ENCODE assay signal across 25 cellular contexts in genomic region chr16:8619671-8620370, GRCh38. TPM values are rescaled to one million over a fixed set of nuclear protein-coding genes. Genes with fewer than 3 reads are reported as not detected.
A peak's percentile ranks its signal among the peaks of the same experiment; 100 is the strongest.
DNase-seq lines count a peak whose midpoint lies in the region; ATAC-seq and TF ChIP-seq lines count a peak whose summit lies in the region.
"Had no signal": no experiment of that assay in that cellular context is flagged by ENCODE, and none has a peak within 500 bp of the region (broad histone marks: within the 10 kb centered on the region; RNA-seq: fewer than 3 reads in every experiment).

No MANE protein-coding gene starts in this region.

- H3K36me3 ChIP-seq in BLaER1, result peaks cover 13% of the 10 kb centered on the region
- peaks cover 3% of the 10 kb centered on the region; the same call in 1 of the 2 replicates for H3K36me3 ChIP-seq in HAP-1 (replicated peaks)
- H3K36me3 ChIP-seq: Peyer's patch had no signal

- H3K4me3 ChIP-seq in BLaER1 (peak overlapping the region; percentile 98; the same call in 1 of the 2 replicates), HAP-1 (no peak overlapping the region)
- H3K4me3 ChIP-seq: GM23338, Peyer's patch had no signal

- peak overlapping the region; percentile 93 for H3K4me2 ChIP-seq in BLaER1
- H3K4me2 ChIP-seq: GM23338 had no signal

- in situ Hi-C loops in HAP-1 (cut with MboI; ENCODE audit: low sequenced_read_pairs), result no loop called here

- peaks cover 24% of the 10 kb centered on the region for H3K36me3 Mint-ChIP-seq in Calu3 (ENCODE audit: insufficient read depth, unreplicated experiment)

- H3K27ac ChIP-seq in BLaER1 (peak overlapping the region; percentile 98), foreskin keratinocyte (peak overlapping the region; percentile 97)
- H3K27ac ChIP-seq: Peyer's patch had no signal

- peak overlapping the region; percentile 39 for H3K9ac ChIP-seq in BLaER1

- H3K4me1 ChIP-seq in BLaER1 (peaks cover 83% of the 10 kb centered on the region), HAP-1 (peaks cover 4% of the 10 kb centered on the region), foreskin keratinocyte (peaks cover 23% of the 10 kb centered on the region)

- H3K9me3 ChIP-seq in BLaER1 (no peaks in the 10 kb centered on the region), HAP-1 (no peaks in the 10 kb centered on the region)
- H3K9me3 ChIP-seq: Peyer's patch had no signal

- H3K4me1 Mint-ChIP-seq in Calu3 (ENCODE audit: low read depth, unreplicated experiment), result peaks cover 7% of the 10 kb centered on the region

- no peak overlapping the region for H3K4me3 Mint-ChIP-seq in Calu3 (ENCODE audit: low read depth, unreplicated experiment)

- intact Hi-C loops in Calu3 (cut with micrococcal nuclease; ENCODE audit: unreplicated experiment), result no loop called here

- DNase-seq in HAP-1 (ENCODE audit: low spot score in 2 of 2) (peak; percentile 42 to 83), NCI-H2171 treated with DMSO at 0.1 percent for 48 hours (lab: John Stamatoyannopoulos, UW) (peak; percentile 56), foreskin keratinocyte (peak in 1 of 2 donors; percentile 1), Calu3 (no peak)
- no peak for DNase-seq in central memory CD4-positive, alpha-beta T cell
- DNase-seq: CD8-positive, alpha-beta T cell; DMS53; GDM1; HCEC 1CT; KBM-7; NCI-H1105; NCI-H1694; NCI-H2081; NCI-H2227 treated with DMSO at 0.1 percent for 48 hours; NCI-H510A; NCI-H748 treated with DMSO at 0.1 percent for 48 hours; Peyer's patch; Right ventricle myocardium superior; SW 1271; T-helper 17 cell had no signal

- CTCF ChIA-PET in Calu3 (lab: Charles Lee), result no interaction called here

- H3K27ac Mint-ChIP-seq in Calu3 (ENCODE audit: unreplicated experiment), result no peak overlapping the region
- H3K27ac Mint-ChIP-seq: CD8-positive, alpha-beta T cell; GM23338 had no signal

- H3K27me3 Mint-ChIP-seq in Calu3 (ENCODE audit: unreplicated experiment), result peaks cover 58% of the 10 kb centered on the region

- TF ChIP-seq CTCF in foreskin keratinocyte (conservative IDR thresholded peaks at IDR 0.05) (no peak), Calu3 (IDR thresholded peaks at IDR 0.05; ENCODE audit: unreplicated experiment) (no peak)

- peak; percentile 41 for ATAC-seq in foreskin keratinocyte
- no peak for ATAC-seq in HG02870 (IDR thresholded peaks at IDR 0.05; ENCODE audit: unreplicated experiment)
- ATAC-seq: CD8-positive, alpha-beta T cell; GM23338; T-helper 17 cell had no signal

- peaks cover 29% of the 10 kb centered on the region for H4K20me1 ChIP-seq in BLaER1

- no TSS peak for BruUV-seq in Calu3 (replicated peaks; lab: Mats Ljungman, UMichigan)

- H3K27me3 ChIP-seq in BLaER1 (no peaks in the 10 kb centered on the region), HAP-1 (ENCODE audit: low read depth) (peaks cover 8% of the 10 kb centered on the region), foreskin keratinocyte (no peaks in the 10 kb centered on the region)
- H3K27me3 ChIP-seq: Peyer's patch had no signal

- H3K9me3 Mint-ChIP-seq in Calu3 (ENCODE audit: low read depth, unreplicated experiment), result no peaks in the 10 kb centered on the region
- H3K9me3 Mint-ChIP-seq: CD8-positive, alpha-beta T cell had no signal

RNA-seq across cellular contexts. Expression of gene METTL22, which starts 1.7 kb away (rescaled TPM):
- 20.7 and 21.8 TPM in 2 replicates for total RNA-seq in foreskin keratinocyte
- 20.5 and 22.5 TPM in 2 replicates for polyA plus RNA-seq in foreskin keratinocyte
- 71.1 and 71.7 TPM in 2 replicates for total RNA-seq in Calu3 (2022)

RNA-seq across cellular contexts. Expression of gene TMEM114, which starts 29.5 kb away (rescaled TPM):
- total RNA-seq in foreskin keratinocyte (not detected in 2 replicates), Calu3 (2022) (not detected in 2 replicates)
- not detected in 2 replicates for polyA plus RNA-seq in foreskin keratinocyte
- total RNA-seq: CD8-positive, alpha-beta T cell; OCI-LY7; Peyer's patch; Right ventricle myocardium superior; T-helper 17 cell had no signal
- polyA plus RNA-seq: BJ had no signal

RNA-seq across cellular contexts. Expression of gene ABAT, which starts 54.6 kb away (rescaled TPM):
- total RNA-seq in foreskin keratinocyte, result 6.0 and 10.2 TPM in 2 replicates
- polyA plus RNA-seq in foreskin keratinocyte, result 2.7 and 3.5 TPM in 2 replicates
- total RNA-seq in Calu3 (2022), result 12.6 and 14.2 TPM in 2 replicates

Comparison
In these comparisons a context has a peak if more than half of its experiments do, and no peak if none do; other contexts are left out.
1. DNase-seq: peak in HAP-1 (2 of 2) and NCI-H2171 treated with DMSO at 0.1 percent for 48 hours (single experiment); none in Calu3 (single experiment) and central memory CD4-positive, alpha-beta T cell (single experiment).